ENCODE assay signal across 23 cellular contexts in the genomic region with DNA sequence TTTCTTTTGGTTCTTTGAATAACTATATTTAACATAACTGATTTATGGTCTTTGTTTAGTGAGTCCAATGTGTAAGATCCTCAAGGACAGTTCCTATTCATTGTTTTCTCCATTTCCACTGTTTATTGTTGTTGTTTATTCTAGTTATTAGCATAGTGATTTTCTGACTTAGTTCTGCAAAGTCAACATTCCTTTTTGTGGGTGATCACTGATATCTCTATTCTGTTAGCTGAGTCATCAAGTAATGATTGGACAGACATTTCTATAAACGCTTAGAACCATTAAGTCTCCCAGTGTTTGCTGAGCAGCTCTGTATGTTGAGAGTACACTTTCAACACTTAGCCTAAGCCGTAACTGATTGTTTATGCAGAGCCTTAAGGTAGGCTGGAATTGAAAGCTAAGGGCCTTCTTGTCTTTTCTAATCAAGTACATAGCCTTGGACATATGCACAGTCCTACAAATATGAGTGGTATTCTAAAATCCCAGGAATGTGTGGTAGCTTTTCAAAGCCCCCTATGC.
DNase-seq lines count a peak whose midpoint lies in the region; ATAC-seq, FAIRE-seq and TF ChIP-seq lines count a peak whose summit lies in the region.
"Had no signal": no experiment of that assay in that cellular context is flagged by ENCODE, and none has a peak within 500 bp of the region (broad histone marks: within the 10 kb centered on the region; RNA-seq: fewer than 3 reads in every experiment).

No MANE protein-coding gene starts in this region.

- H3K4me1 ChIP-seq in HepG2 (ENCODE audit: insufficient read depth, low read length) (peaks cover 22% of the 10 kb centered on the region), right lobe of liver (no peaks in the 10 kb centered on the region)
- H3K4me1 ChIP-seq: BE2C had no signal

- TF ChIP-seq CTCF in HepG2 (CRISPR knock-in tag; IDR thresholded peaks at IDR 0.05): no peak
- TF ChIP-seq CTCF in right lobe of liver (IDR thresholded peaks at IDR 0.05): no peak

- no peak for TF ChIP-seq RAD21 in HepG2 (CRISPR knock-in tag; IDR thresholded peaks at IDR 0.05)

- intact Hi-C loops in HepG2 (cut with micrococcal nuclease; ENCODE audit: unreplicated experiment): no loop called here
- intact Hi-C loops in right lobe of liver (cut with DNase I): no loop called here

- DNase-seq in HepG2 (ENCODE audit: low spot score): peak; percentile 58
- DNase-seq in right lobe of liver: no peak
- DNase-seq in NCI-H1930 (lab: John Stamatoyannopoulos, UW): peak; percentile 42 to 52
- peak; percentile 6 for DNase-seq in kidney tubule cell (ENCODE audit: low spot score)
- no peak for DNase-seq in SIG-M5 treated with dmso at 0.1 percent for 504 hours (lab: John Stamatoyannopoulos, UW; ENCODE audit: unreplicated experiment)
- no peak for DNase-seq in erythroblast (lab: John Stamatoyannopoulos, UW)
- DNase-seq: ACHN; BE2C; C1 segment of cervical spinal cord; CD4-positive, CD25-positive, alpha-beta regulatory T cell; CD8-positive, alpha-beta memory T cell; COR-L47; DMS 273 treated with DMSO at 0.1 percent for 48 hours; DMS79; GDM1; GOT3; H7; HFFc6 had no signal

- BruUV-seq in HepG2 (replicated peaks; lab: Mats Ljungman, UMichigan): no TSS peak

- peak; percentile 18 for FAIRE-seq in HepG2 (lab: Jason Lieb, UNC)
- FAIRE-seq: GM12892, GM18507, HTR-8/SVneo had no signal

- TF ChIP-seq POLR2A in HepG2 (IDR thresholded peaks at IDR 0.05; ENCODE audit: insufficient read depth in 1 of 2, low read depth in 2 of 2, low read length in 2 of 2) (no peak), right lobe of liver (IDR thresholded peaks at IDR 0.05) (no peak), erythroblast (IDR thresholded peaks at IDR 0.05; ENCODE audit: low read length) (no peak)

- H3K27me3 ChIP-seq in HepG2 (ENCODE audit: control insufficient read depth in 1 of 2, insufficient read depth in 2 of 2, low read length in 2 of 2): no peaks in the 10 kb centered on the region
- no peaks in the 10 kb centered on the region for H3K27me3 ChIP-seq in right lobe of liver
- H3K27me3 ChIP-seq: BE2C had no signal

- no peaks in the 10 kb centered on the region for H3K79me2 ChIP-seq in HepG2 (ENCODE audit: insufficient read depth, low read length)

- ATAC-seq in HepG2 (peak; percentile 82), right lobe of liver (no peak), GM19328 (IDR thresholded peaks at IDR 0.05; ENCODE audit: unreplicated experiment) (no peak)
- ATAC-seq: HCT116 had no signal

- H2AFZ ChIP-seq in HepG2 (ENCODE audit: low read length): no peak overlapping the region

- 0 out of 4 replicates have a peak, but pooled peaks of 1 of the 2 experiments have one; percentile 26 for TF ChIP-seq EP300 in HepG2 (IDR thresholded peaks at IDR 0.05; ENCODE audit: low read depth in 2 of 2, low read length in 2 of 2)
- no peak for TF ChIP-seq EP300 in HepG2 (CRISPR knock-in tag; IDR thresholded peaks at IDR 0.05; ENCODE audit: borderline replicate concordance)

- peak overlapping the region; percentile 36 for H3K4me2 ChIP-seq in HepG2 (ENCODE audit: low read depth, low read length)

- CTCF ChIA-PET in HepG2 (lab: Yijun Ruan, JAX; ENCODE audit: low intra/inter-chr PET ratio, low total read pairs): no interaction called here

- in situ Hi-C loops in HepG2 (cut with HindIII; ENCODE audit: extremely low pct_ligation_motif_present, low pct_unique_long_range_greater_than_20kb): no loop called here

- no peaks in the 10 kb centered on the region for H3K9me3 ChIP-seq in HepG2 (ENCODE audit: low read length)
- H3K9me3 ChIP-seq in right lobe of liver: no peaks in the 10 kb centered on the region
- H3K9me3 ChIP-seq: BE2C had no signal

- 2% methylated on average over 2 of the region's 2 CpGs for WGBS in HepG2 (ENCODE audit: low lambda C conversion rate)
- 60% methylated on average over 2 of the region's 2 CpGs for WGBS in right lobe of liver (ENCODE audit: insufficient coverage, low coverage, low lambda C conversion rate, missing lambda C conversion rate)

- H4K20me1 ChIP-seq in HepG2 (ENCODE audit: insufficient read depth, low read length): no peaks in the 10 kb centered on the region

- H3K4me3 ChIP-seq in HepG2 (replicated peaks in 1 of 3; ENCODE audit: insufficient read depth in 1 of 3, low read depth in 2 of 3, low read length in 3 of 3) (no peak overlapping the region), right lobe of liver (no peak overlapping the region)

- POLR2A ChIA-PET in HepG2 (lab: Yijun Ruan, JAX): no interaction called here

- H3K27ac ChIP-seq in HepG2 (ENCODE audit: extremely low read length, insufficient read depth, low read length) (no peak overlapping the region), right lobe of liver (no peak overlapping the region)

- H3K9ac ChIP-seq in HepG2 (ENCODE audit: insufficient read depth, low read depth, low read length): no peak overlapping the region

- H3K36me3 ChIP-seq in HepG2 (replicated peaks in 1 of 2; ENCODE audit: control insufficient read depth in 1 of 2, insufficient read depth in 2 of 2, low read length in 2 of 2) (no peaks in the 10 kb centered on the region), right lobe of liver (no peaks in the 10 kb centered on the region)
- H3K36me3 ChIP-seq: BE2C had no signal

TF ChIP-seq in HepG2, 621 proteins besides CTCF, POLR2A, EP300 and RAD21 (continues in another document):
- 0 out of 2 replicates have a peak, but pooled peaks have one; percentile 34 for TF ChIP-seq FOXA3 (CRISPR knock-in tag; IDR thresholded peaks at IDR 0.05)
- no peak for TF ChIP-seq SOX6 (IDR thresholded peaks at IDR 0.05)
- peak; percentile 18; the same call in 1 of the 2 replicates for TF ChIP-seq SOX6 (CRISPR knock-in tag; IDR thresholded peaks at IDR 0.05)
- TF ChIP-seq, protein P1, sequence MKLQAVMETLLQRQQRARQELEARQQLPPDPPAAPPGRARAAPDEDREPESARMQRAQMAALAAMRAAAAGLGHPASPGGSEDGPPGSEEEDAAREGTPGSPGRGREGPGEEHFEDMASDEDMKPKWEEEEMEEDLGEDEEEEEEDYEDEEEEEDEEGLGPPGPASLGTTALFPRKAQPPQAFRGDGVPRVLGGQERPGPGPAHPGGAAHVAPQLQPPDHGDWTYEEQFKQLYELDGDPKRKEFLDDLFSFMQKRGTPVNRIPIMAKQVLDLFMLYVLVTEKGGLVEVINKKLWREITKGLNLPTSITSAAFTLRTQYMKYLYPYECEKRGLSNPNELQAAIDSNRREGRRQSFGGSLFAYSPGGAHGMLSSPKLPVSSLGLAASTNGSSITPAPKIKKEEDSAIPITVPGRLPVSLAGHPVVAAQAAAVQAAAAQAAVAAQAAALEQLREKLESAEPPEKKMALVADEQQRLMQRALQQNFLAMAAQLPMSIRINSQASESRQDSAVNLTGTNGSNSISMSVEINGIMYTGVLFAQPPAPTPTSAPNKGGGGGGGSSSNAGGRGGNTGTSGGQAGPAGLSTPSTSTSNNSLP (IDR thresholded peaks at IDR 0.05; ENCODE audit: low read depth, low read length): peak; percentile 12; the same call in 1 of the 2 replicates
- no peak for TF ChIP-seq AKAP8 (CRISPR knock-in tag; IDR thresholded peaks at IDR 0.05)
- TF ChIP-seq NFE2L2 (IDR thresholded peaks at IDR 0.05; ENCODE audit: low read length): peak; percentile 26; the same call in 1 of the 2 replicates
- TF ChIP-seq SOX13 (IDR thresholded peaks at IDR 0.05): no peak
- TF ChIP-seq SOX13 (CRISPR knock-in tag; conservative IDR thresholded peaks at IDR 0.05 in 1 of 2, IDR thresholded peaks at IDR 0.05 in 1 of 2): peak in 1 of 2 experiments; percentile 31; a peak in 1 of 4 replicates
- no peak for TF ChIP-seq ZBTB1 (CRISPR knock-in tag; IDR thresholded peaks at IDR 0.05; ENCODE audit: borderline replicate concordance)
- TF ChIP-seq ZHX2 (IDR thresholded peaks at IDR 0.05; ENCODE audit: low read depth): no peak
- no peak for TF ChIP-seq ZHX2 (CRISPR knock-in tag; IDR thresholded peaks at IDR 0.05; ENCODE audit: borderline replicate concordance)
- peak; percentile 9; the same call in 1 of the 2 replicates for TF ChIP-seq FOXP1 (IDR thresholded peaks at IDR 0.05)
- TF ChIP-seq FOXP1 (CRISPR knock-in tag; IDR thresholded peaks at IDR 0.05): peak; percentile 69; the same call in 1 of the 2 replicates
- TF ChIP-seq ARNTL (CRISPR knock-in tag; IDR thresholded peaks at IDR 0.05): no peak

Comparison
In these comparisons a context has a peak if more than half of its experiments do, and no peak if none do; other contexts are left out.
1. DNase-seq: peak in HepG2 (single experiment), NCI-H1930 (2 of 2) and kidney tubule cell (single experiment); none in right lobe of liver (0 of 3), SIG-M5 treated with dmso at 0.1 percent for 504 hours (single experiment) and erythroblast (0 of 2).